ENCODE assay signal across 8 cellular contexts in the genomic region with DNA sequence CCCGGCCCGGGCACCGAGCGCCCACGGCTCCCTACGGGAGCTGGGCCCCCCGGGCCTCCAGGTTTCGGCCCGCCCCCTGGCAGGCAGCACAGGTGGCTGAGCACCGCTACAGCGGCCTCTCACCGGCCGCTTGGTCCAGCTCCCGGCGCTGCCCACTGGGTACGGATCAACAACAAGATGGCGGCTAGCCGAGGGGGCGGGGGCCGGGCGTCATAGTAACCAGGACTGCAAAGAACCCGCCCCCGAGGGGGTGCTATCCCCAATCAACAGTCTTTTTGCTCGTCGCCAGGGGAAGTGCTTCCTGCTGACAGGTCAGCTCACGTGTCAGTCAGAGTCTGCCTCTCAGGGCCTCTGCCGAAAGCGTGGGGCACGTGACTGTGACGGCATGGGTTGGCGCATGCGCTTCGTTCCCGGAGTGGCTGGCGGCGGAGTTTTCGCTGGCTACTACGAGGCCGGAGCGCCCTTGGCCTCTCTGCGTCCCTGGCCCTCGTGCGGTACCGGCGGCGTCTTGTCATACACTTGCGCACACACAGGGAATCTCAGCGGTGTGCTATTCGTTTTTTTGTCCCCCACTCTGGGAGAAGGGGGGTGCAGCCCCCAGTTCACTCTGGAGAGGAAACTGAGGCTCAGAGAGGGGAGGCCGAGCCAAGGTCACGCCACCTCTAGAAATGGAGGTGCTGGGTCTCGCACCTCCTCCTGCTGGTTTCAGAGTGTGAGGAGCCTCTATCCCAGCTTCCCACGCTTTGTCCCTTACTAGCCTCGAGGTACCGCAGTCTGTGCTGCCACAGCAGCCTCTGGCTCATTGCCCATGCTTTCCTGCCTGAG. TPM values are rescaled to one million over a fixed set of nuclear protein-coding genes. Genes with fewer than 3 reads are reported as not detected.
DNase-seq lines count a peak whose midpoint lies in the region; ATAC-seq and TF ChIP-seq lines count a peak whose summit lies in the region.

A gene (minus strand): TSS at position 186 of the 825 bp plus-strand sequence. CDS start 38,502 bp downstream, outside the sequence.

- peaks cover 55% of the 10 kb centered on the region for H3K4me1 ChIP-seq in left ventricle myocardium inferior

- ATAC-seq in HG02885 (IDR thresholded peaks at IDR 0.05; ENCODE audit: poor library complexity, unreplicated experiment) (peak; percentile 99), T-helper 17 cell (peak; percentile 99)

- no peak for TF ChIP-seq CTCF in left ventricle myocardium inferior (IDR thresholded peaks at IDR 0.05; ENCODE audit: borderline replicate concordance)
- TF ChIP-seq CTCF in progenitor cell of endocrine pancreas (IDR thresholded peaks at IDR 0.05; ENCODE audit: unreplicated experiment), result no peak

- H3K4me1 Mint-ChIP-seq in T-helper 17 cell (peaks cover 21% of the 10 kb centered on the region), progenitor cell of endocrine pancreas (ENCODE audit: low read depth) (peaks cover 8% of the 10 kb centered on the region)

- peak; percentile 93 for TF ChIP-seq POLR2A in GM15510 (IDR thresholded peaks at IDR 0.05; ENCODE audit: borderline replicate concordance, extremely low read depth, insufficient read length)

- no peaks in the 10 kb centered on the region for H3K9me3 Mint-ChIP-seq in progenitor cell of endocrine pancreas (ENCODE audit: low read depth)

- peak within 1 kb of the TSS; percentile 94 for H3K27ac Mint-ChIP-seq in T-helper 17 cell
- H3K27ac Mint-ChIP-seq in progenitor cell of endocrine pancreas, result peak within 1 kb of the TSS; percentile 97

- no peaks in the 10 kb centered on the region for H3K36me3 Mint-ChIP-seq in T-helper 17 cell (ENCODE audit: low read depth)
- peaks cover 7% of the 10 kb centered on the region for H3K36me3 Mint-ChIP-seq in progenitor cell of endocrine pancreas (ENCODE audit: insufficient read depth)

- intact Hi-C loops in left ventricle myocardium inferior (cut with micrococcal nuclease), result no loop called here

- H3K4me3 ChIP-seq in left ventricle myocardium inferior, result peak within 1 kb of the TSS; percentile 96

- H3K27me3 Mint-ChIP-seq in T-helper 17 cell (peaks cover 5% of the 10 kb centered on the region), progenitor cell of endocrine pancreas (peaks cover 5% of the 10 kb centered on the region)

- H3K9me3 ChIP-seq in T-helper 17 cell (ENCODE audit: control insufficient read depth, low read length, poor library complexity, severe bottlenecking), result no peaks in the 10 kb centered on the region
- H3K9me3 ChIP-seq in left ventricle myocardium inferior (replicated peaks), result no peaks in the 10 kb centered on the region

- H3K4me3 Mint-ChIP-seq in T-helper 17 cell, result peak within 1 kb of the TSS; percentile 91
- H3K4me3 Mint-ChIP-seq in progenitor cell of endocrine pancreas (ENCODE audit: low read depth), result peak within 1 kb of the TSS; percentile 89

- H3K27me3 ChIP-seq in left ventricle myocardium inferior (ENCODE audit: low read depth), result no peaks in the 10 kb centered on the region

- H3K36me3 ChIP-seq in left ventricle myocardium inferior, result peaks cover 15% of the 10 kb centered on the region

- H3K27ac ChIP-seq in left ventricle myocardium inferior (replicated peaks), result peak within 1 kb of the TSS; percentile 96

- DNase-seq in NCI-H1694 treated with DMSO at 0.1 percent for 48 hours (lab: John Stamatoyannopoulos, UW) (peak; percentile 85), T-helper 17 cell (peak; percentile 97 to 98 (median 97)), amygdala (lab: John Stamatoyannopoulos, UW) (peak; percentile 85 to 100 (median 99)), left ventricle myocardium inferior (peak; percentile 100), progenitor cell of endocrine pancreas (ENCODE audit: low spot score, unreplicated experiment) (peak; percentile 100), ureter (ENCODE audit: low spot score) (peak; percentile 100)

RNA-seq across cellular contexts. Expression of the gene that starts here (rescaled TPM):
- 10 to 100 TPM; 54.1 to 56.4 TPM for total RNA-seq in T-helper 17 cell
- 16.9 TPM for total RNA-seq in left ventricle myocardium inferior
- total RNA-seq in progenitor cell of endocrine pancreas, result 43.4 and 46.3 TPM in 2 replicates
- total RNA-seq in ureter, result 32.0 TPM

Comparison
In these comparisons a context has a peak if more than half of its experiments do, and no peak if none do; other contexts are left out.
1. Peak in every context shown above with its lines: DNase-seq, ATAC-seq, H3K4me3 ChIP-seq and H3K27ac ChIP-seq.